2 cellular contexts compared by ENCODE assay signal in genomic region chr9:37624073-37624472, GRCh38.
TF ChIP-seq lines count a peak whose summit lies in the region.

No MANE protein-coding gene starts in this region.

TF ChIP-seq in GM23338, 12 proteins besides CTCF, POLR2A, EP300 and RAD21:
- TF ChIP-seq REST (IDR thresholded peaks at IDR 0.05; ENCODE audit: unreplicated experiment) (no peak), POLR2AphosphoS5 (IDR thresholded peaks at IDR 0.05; ENCODE audit: low read depth) (no peak), ETS1 (IDR thresholded peaks at IDR 0.05) (no peak), CREB1 (CRISPR knock-in tag; IDR thresholded peaks at IDR 0.05; ENCODE audit: low read depth) (no peak), EZH2phosphoT487 (IDR thresholded peaks at IDR 0.05; ENCODE audit: unreplicated experiment) (no peak), ZNF331 (CRISPR knock-in tag; IDR thresholded peaks at IDR 0.05; ENCODE audit: low read depth) (no peak), ZNF462 (CRISPR knock-in tag; IDR thresholded peaks at IDR 0.05) (no peak), NANOG (IDR thresholded peaks at IDR 0.05; ENCODE audit: borderline replicate concordance) (no peak)

TF ChIP-seq in H1, 55 proteins besides CTCF, POLR2A, EP300 and RAD21:
- TF ChIP-seq CHD1 (IDR thresholded peaks at IDR 0.05; ENCODE audit: low read depth, low read length) (no peak), GABPA (IDR thresholded peaks at IDR 0.05; ENCODE audit: borderline replicate concordance, insufficient read depth, low read length) (no peak), CBX5 (IDR thresholded peaks at IDR 0.05; ENCODE audit: low read depth, low read length) (no peak), ASH2L (IDR thresholded peaks at IDR 0.05; ENCODE audit: low read length) (no peak), NANOG (IDR thresholded peaks at IDR 0.05; ENCODE audit: insufficient read depth, low read depth, low read length, poor library complexity, severe bottlenecking) (no peak), CTBP2 (IDR thresholded peaks at IDR 0.05; ENCODE audit: borderline replicate concordance, insufficient read depth, insufficient read length, low read length) (no peak), BCL11A (IDR thresholded peaks at IDR 0.05; ENCODE audit: low read depth in 2 of 2, low read length in 2 of 2) (no peak), KDM1A (IDR thresholded peaks at IDR 0.05; ENCODE audit: borderline replicate concordance, low read length) (no peak), EZH2 (IDR thresholded peaks at IDR 0.05; ENCODE audit: low read depth, low read length, severe bottlenecking) (no peak), RXRA (IDR thresholded peaks at IDR 0.05; ENCODE audit: insufficient read depth, low read depth, low read length) (no peak), USF2 (IDR thresholded peaks at IDR 0.05; ENCODE audit: low read length) (no peak), RBBP5 (IDR thresholded peaks at IDR 0.05; ENCODE audit: borderline replicate concordance, low read depth, low read length) (no peak), FOSL1 (IDR thresholded peaks at IDR 0.05; ENCODE audit: insufficient read depth, low read depth, low read length) (no peak), SRF (IDR thresholded peaks at IDR 0.05; ENCODE audit: low read depth, low read length) (no peak), CREB1 (IDR thresholded peaks at IDR 0.05) (no peak), CBX8 (IDR thresholded peaks at IDR 0.05; ENCODE audit: borderline replicate concordance, low read depth, low read length) (no peak)
